In genomic region chr14:21383848-21384493, GRCh38 we compare ENCODE assay signal across 1 cellular context.
TF ChIP-seq lines count a peak whose summit lies in the region.

Gene SUPT16H, minus strand, starts transcription at chr14:21384019. Its CDS starts 92 bp downstream, at chr14:21383927.

TF ChIP-seq in HepG2, 621 proteins besides CTCF, POLR2A, EP300 and RAD21 (continued from another document and continues in another):
- TF ChIP-seq HNRNPH1 (optimal IDR thresholded peaks at IDR 0.05; ENCODE audit: low read depth, low read length) = no peak
- peak; percentile 92 for TF ChIP-seq ZNF781 (CRISPR knock-in tag; IDR thresholded peaks at IDR 0.05; ENCODE audit: borderline replicate concordance, not compliant biosample characterization)
- TF ChIP-seq ATF7 (IDR thresholded peaks at IDR 0.05) = no peak
- no peak for TF ChIP-seq ATF7 (CRISPR knock-in tag; IDR thresholded peaks at IDR 0.05)
- TF ChIP-seq SP4 (CRISPR knock-in tag; IDR thresholded peaks at IDR 0.05) = peak; percentile 89
- TF ChIP-seq MTF2 (CRISPR knock-in tag; IDR thresholded peaks at IDR 0.05; ENCODE audit: borderline replicate concordance) = peak; percentile 75; the same call in 1 of the 2 replicates
- TF ChIP-seq ZMAT3 (CRISPR knock-in tag; conservative IDR thresholded peaks at IDR 0.05) = peak; percentile 87
- TF ChIP-seq HDAC2 (CRISPR knock-in tag; IDR thresholded peaks at IDR 0.05) = peak; percentile 45; the same call in 1 of the 2 replicates
- TF ChIP-seq MNT (IDR thresholded peaks at IDR 0.05) = peak; percentile 51; the same call in 1 of the 2 replicates
- TF ChIP-seq ZNF775 (CRISPR knock-in tag; IDR thresholded peaks at IDR 0.05; ENCODE audit: borderline replicate concordance) = no peak
- peak; percentile 52; the same call in 1 of the 2 replicates for TF ChIP-seq AHDC1 (CRISPR knock-in tag; IDR thresholded peaks at IDR 0.05; ENCODE audit: borderline replicate concordance)
- no peak for TF ChIP-seq CEBPG (CRISPR knock-in tag; IDR thresholded peaks at IDR 0.05)
- peak; percentile 49 for TF ChIP-seq ZNF883 (CRISPR knock-in tag; IDR thresholded peaks at IDR 0.05; ENCODE audit: not compliant biosample characterization)
- no peak for TF ChIP-seq ZFP36 (IDR thresholded peaks at IDR 0.05; ENCODE audit: borderline replicate concordance, low read depth, low read length, partially characterized antibody)
- TF ChIP-seq, protein P1, sequence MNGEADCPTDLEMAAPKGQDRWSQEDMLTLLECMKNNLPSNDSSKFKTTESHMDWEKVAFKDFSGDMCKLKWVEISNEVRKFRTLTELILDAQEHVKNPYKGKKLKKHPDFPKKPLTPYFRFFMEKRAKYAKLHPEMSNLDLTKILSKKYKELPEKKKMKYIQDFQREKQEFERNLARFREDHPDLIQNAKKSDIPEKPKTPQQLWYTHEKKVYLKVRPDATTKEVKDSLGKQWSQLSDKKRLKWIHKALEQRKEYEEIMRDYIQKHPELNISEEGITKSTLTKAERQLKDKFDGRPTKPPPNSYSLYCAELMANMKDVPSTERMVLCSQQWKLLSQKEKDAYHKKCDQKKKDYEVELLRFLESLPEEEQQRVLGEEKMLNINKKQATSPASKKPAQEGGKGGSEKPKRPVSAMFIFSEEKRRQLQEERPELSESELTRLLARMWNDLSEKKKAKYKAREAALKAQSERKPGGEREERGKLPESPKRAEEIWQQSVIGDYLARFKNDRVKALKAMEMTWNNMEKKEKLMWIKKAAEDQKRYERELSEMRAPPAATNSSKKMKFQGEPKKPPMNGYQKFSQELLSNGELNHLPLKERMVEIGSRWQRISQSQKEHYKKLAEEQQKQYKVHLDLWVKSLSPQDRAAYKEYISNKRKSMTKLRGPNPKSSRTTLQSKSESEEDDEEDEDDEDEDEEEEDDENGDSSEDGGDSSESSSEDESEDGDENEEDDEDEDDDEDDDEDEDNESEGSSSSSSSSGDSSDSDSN (CRISPR knock-in tag; IDR thresholded peaks at IDR 0.05) = peak; percentile 100
- TF ChIP-seq, protein P2, sequence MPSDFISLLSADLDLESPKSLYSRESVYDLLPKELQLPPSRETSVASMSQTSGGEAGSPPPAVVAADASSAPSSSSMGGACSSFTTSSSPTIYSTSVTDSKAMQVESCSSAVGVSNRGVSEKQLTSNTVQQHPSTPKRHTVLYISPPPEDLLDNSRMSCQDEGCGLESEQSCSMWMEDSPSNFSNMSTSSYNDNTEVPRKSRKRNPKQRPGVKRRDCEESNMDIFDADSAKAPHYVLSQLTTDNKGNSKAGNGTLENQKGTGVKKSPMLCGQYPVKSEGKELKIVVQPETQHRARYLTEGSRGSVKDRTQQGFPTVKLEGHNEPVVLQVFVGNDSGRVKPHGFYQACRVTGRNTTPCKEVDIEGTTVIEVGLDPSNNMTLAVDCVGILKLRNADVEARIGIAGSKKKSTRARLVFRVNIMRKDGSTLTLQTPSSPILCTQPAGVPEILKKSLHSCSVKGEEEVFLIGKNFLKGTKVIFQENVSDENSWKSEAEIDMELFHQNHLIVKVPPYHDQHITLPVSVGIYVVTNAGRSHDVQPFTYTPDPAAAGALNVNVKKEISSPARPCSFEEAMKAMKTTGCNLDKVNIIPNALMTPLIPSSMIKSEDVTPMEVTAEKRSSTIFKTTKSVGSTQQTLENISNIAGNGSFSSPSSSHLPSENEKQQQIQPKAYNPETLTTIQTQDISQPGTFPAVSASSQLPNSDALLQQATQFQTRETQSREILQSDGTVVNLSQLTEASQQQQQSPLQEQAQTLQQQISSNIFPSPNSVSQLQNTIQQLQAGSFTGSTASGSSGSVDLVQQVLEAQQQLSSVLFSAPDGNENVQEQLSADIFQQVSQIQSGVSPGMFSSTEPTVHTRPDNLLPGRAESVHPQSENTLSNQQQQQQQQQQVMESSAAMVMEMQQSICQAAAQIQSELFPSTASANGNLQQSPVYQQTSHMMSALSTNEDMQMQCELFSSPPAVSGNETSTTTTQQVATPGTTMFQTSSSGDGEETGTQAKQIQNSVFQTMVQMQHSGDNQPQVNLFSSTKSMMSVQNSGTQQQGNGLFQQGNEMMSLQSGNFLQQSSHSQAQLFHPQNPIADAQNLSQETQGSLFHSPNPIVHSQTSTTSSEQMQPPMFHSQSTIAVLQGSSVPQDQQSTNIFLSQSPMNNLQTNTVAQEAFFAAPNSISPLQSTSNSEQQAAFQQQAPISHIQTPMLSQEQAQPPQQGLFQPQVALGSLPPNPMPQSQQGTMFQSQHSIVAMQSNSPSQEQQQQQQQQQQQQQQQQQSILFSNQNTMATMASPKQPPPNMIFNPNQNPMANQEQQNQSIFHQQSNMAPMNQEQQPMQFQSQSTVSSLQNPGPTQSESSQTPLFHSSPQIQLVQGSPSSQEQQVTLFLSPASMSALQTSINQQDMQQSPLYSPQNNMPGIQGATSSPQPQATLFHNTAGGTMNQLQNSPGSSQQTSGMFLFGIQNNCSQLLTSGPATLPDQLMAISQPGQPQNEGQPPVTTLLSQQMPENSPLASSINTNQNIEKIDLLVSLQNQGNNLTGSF (CRISPR knock-in tag; IDR thresholded peaks at IDR 0.05) = no peak; the same call in 1 of the 2 replicates
- TF ChIP-seq ZHX2 (IDR thresholded peaks at IDR 0.05; ENCODE audit: low read depth) = peak; percentile 23; the same call in 1 of the 2 replicates
- no peak; the same call in 1 of the 2 replicates for TF ChIP-seq ZHX2 (CRISPR knock-in tag; IDR thresholded peaks at IDR 0.05; ENCODE audit: borderline replicate concordance)
- TF ChIP-seq ISX (CRISPR knock-in tag; conservative IDR thresholded peaks at IDR 0.05) = no peak
- TF ChIP-seq MAFG (CRISPR knock-in tag; IDR thresholded peaks at IDR 0.05) = 0 out of 2 replicates have a peak, but pooled peaks have one; percentile 6
- TF ChIP-seq PCBP1 (IDR thresholded peaks at IDR 0.05; ENCODE audit: borderline replicate concordance, low read depth, low read length) = no peak
- TF ChIP-seq REL (CRISPR knock-in tag; conservative IDR thresholded peaks at IDR 0.05) = peak; percentile 53; the same call in 1 of the 2 replicates
- TF ChIP-seq ZEB1 (IDR thresholded peaks at IDR 0.05; ENCODE audit: insufficient replicate concordance, low read depth) = no peak
- TF ChIP-seq ZBTB1 (CRISPR knock-in tag; IDR thresholded peaks at IDR 0.05; ENCODE audit: borderline replicate concordance) = peak; percentile 82; the same call in 1 of the 2 replicates
- TF ChIP-seq THAP8 (CRISPR knock-in tag; IDR thresholded peaks at IDR 0.05; ENCODE audit: borderline replicate concordance) = no peak
- TF ChIP-seq, protein P3, sequence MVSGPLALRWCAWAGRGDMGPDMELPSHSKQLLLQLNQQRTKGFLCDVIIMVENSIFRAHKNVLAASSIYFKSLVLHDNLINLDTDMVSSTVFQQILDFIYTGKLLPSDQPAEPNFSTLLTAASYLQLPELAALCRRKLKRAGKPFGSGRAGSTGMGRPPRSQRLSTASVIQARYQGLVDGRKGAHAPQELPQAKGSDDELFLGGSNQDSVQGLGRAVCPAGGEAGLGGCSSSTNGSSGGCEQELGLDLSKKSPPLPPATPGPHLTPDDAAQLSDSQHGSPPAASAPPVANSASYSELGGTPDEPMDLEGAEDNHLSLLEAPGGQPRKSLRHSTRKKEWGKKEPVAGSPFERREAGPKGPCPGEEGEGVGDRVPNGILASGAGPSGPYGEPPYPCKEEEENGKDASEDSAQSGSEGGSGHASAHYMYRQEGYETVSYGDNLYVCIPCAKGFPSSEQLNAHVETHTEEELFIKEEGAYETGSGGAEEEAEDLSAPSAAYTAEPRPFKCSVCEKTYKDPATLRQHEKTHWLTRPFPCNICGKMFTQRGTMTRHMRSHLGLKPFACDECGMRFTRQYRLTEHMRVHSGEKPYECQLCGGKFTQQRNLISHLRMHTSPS (CRISPR knock-in tag; IDR thresholded peaks at IDR 0.05; ENCODE audit: low read depth) = no peak; the same call in 1 of the 2 replicates
- TF ChIP-seq, protein P4, sequence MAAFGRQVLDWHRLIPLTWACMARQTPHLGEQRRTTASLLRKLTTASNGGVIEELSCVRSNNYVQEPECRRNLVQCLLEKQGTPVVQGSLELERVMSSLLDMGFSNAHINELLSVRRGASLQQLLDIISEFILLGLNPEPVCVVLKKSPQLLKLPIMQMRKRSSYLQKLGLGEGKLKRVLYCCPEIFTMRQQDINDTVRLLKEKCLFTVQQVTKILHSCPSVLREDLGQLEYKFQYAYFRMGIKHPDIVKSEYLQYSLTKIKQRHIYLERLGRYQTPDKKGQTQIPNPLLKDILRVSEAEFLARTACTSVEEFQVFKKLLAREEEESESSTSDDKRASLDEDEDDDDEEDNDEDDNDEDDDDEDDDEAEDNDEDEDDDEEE (CRISPR knock-in tag; IDR thresholded peaks at IDR 0.05) = 0 out of 2 replicates have a peak, but pooled peaks have one; percentile 66
- TF ChIP-seq ZSCAN21 (CRISPR knock-in tag; IDR thresholded peaks at IDR 0.05; ENCODE audit: borderline replicate concordance) = no peak; the same call in 1 of the 2 replicates
